ENCODE assay signal across 3 cellular contexts in genomic region chr20:24948396-24948938, GRCh38. TPM values are rescaled to one million over a fixed set of nuclear protein-coding genes. Genes with fewer than 3 reads are reported as not detected.
"Had no signal": no experiment of that assay in that cellular context is flagged by ENCODE, and none has a peak within 500 bp of the region (broad histone marks: within the 10 kb centered on the region; RNA-seq: fewer than 3 reads in every experiment).

No MANE protein-coding gene starts in this region.

RNA-seq across cellular contexts. Expression of gene CST7, which starts 0.6 kb away (rescaled TPM):
- total RNA-seq: chondrocyte, dermis blood vessel endothelial cell, mammary epithelial cell had no signal
- polyA plus RNA-seq: mammary epithelial cell had no signal
